In genomic region chr4:26379837-26380236, GRCh38 we compare ENCODE assay signal across 7 cellular contexts.
"Had no signal": no experiment of that assay in that cellular context is flagged by ENCODE, and none has a peak within 500 bp of the region (broad histone marks: within the 10 kb centered on the region; RNA-seq: fewer than 3 reads in every experiment).

No MANE protein-coding gene starts in this region.

- H2AFZ ChIP-seq: GM23338 had no signal

- H3K4me3 ChIP-seq: GM23338, K562 had no signal

- DNase-seq: H9, HCEC 1CT, IMR-90 had no signal

- H3K4me2 ChIP-seq: GM23338 had no signal

- FAIRE-seq: H1, H54, K562 had no signal
